In the genomic region with DNA sequence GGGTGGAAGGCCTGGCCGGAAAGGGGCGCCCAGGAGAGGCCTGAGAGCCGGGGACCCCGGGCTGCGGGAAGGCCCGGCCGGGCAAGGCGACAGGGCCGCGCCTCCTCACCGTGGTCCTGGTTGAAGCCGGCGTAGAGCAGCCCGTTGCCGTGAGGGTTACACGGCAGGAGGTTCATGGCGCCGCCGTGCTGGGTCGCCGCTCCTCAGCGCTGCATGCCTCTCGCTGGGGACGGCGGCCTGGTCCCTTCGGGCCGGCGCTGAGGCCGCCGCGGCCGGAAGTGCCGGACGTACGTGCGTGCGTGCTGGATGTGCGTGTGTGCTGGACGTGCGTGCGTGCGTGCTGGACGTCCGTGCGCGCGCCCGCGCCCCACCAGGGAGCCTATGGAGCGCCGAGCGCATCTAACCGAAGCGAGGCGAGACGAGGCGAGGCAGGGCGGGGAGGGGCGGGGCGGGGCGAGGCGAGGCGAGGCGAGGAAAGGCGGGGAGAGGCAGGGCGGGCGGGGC, we compare ENCODE assay signal across 1 cellular context.
A peak's percentile ranks its signal among the peaks of the same experiment; 100 is the strongest.
TF ChIP-seq lines count a peak whose summit lies in the region.

A gene (minus strand): TSS at position 280 of the 504 bp plus-strand sequence. CDS start 104 bp downstream, at position 176.

TF ChIP-seq in HEK293, 187 proteins besides CTCF, POLR2A, EP300 and RAD21 (continued from another document and continues in another):
- TF ChIP-seq, protein P1, sequence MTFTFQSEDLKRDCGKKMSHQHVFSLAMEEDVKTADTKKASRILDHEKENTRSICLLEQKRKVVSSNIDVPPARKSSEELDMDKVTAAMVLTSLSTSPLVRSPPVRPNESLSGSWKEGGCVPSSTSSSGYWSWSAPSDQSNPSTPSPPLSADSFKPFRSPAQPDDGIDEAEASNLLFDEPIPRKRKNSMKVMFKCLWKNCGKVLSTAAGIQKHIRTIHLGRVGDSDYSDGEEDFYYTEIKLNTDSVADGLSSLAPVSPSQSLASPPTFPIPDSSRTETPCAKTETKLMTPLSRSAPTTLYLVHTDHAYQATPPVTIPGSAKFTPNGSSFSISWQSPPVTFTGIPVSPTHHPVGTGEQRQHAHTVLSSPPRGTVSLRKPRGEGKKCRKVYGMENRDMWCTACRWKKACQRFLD (tag by site-specific recombination; IDR thresholded peaks at IDR 0.05) = no peak
- TF ChIP-seq ZNF121 (tag by site-specific recombination; IDR thresholded peaks at IDR 0.05) = no peak
- no peak for TF ChIP-seq HOXC10 (CRISPR knock-in tag; IDR thresholded peaks at IDR 0.05)
- TF ChIP-seq, protein P2, sequence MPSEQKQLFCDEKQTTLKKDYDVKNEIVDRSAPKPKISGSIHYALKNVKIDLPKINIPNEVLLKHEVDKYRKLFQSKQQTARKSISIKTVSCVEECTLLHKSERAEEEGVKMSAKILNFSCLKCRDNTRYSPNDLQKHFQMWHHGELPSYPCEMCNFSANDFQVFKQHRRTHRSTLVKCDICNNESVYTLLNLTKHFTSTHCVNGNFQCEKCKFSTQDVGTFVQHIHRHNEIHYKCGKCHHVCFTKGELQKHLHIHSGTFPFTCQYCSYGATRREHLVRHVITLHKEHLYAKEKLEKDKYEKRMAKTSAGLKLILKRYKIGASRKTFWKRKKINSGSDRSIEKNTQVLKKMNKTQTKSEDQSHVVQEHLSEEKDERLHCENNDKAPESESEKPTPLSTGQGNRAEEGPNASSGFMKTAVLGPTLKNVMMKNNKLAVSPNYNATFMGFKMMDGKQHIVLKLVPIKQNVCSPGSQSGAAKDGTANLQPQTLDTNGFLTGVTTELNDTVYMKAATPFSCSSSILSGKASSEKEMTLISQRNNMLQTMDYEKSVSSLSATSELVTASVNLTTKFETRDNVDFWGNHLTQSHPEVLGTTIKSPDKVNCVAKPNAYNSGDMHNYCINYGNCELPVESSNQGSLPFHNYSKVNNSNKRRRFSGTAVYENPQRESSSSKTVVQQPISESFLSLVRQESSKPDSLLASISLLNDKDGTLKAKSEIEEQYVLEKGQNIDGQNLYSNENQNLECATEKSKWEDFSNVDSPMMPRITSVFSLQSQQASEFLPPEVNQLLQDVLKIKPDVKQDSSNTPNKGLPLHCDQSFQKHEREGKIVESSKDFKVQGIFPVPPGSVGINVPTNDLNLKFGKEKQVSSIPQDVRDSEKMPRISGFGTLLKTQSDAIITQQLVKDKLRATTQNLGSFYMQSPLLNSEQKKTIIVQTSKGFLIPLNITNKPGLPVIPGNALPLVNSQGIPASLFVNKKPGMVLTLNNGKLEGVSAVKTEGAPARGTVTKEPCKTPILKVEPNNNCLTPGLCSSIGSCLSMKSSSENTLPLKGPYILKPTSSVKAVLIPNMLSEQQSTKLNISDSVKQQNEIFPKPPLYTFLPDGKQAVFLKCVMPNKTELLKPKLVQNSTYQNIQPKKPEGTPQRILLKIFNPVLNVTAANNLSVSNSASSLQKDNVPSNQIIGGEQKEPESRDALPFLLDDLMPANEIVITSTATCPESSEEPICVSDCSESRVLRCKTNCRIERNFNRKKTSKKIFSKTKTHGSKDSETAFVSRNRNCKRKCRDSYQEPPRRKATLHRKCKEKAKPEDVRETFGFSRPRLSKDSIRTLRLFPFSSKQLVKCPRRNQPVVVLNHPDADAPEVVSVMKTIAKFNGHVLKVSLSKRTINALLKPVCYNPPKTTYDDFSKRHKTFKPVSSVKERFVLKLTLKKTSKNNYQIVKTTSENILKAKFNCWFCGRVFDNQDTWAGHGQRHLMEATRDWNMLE (tag by site-specific recombination; conservative IDR thresholded peaks at IDR 0.05; ENCODE audit: low read depth) = 0 out of 2 replicates have a peak, but pooled peaks have one; percentile 33
- TF ChIP-seq ZNF555 (tag by site-specific recombination; conservative IDR thresholded peaks at IDR 0.05) = no peak
- TF ChIP-seq, protein P3, sequence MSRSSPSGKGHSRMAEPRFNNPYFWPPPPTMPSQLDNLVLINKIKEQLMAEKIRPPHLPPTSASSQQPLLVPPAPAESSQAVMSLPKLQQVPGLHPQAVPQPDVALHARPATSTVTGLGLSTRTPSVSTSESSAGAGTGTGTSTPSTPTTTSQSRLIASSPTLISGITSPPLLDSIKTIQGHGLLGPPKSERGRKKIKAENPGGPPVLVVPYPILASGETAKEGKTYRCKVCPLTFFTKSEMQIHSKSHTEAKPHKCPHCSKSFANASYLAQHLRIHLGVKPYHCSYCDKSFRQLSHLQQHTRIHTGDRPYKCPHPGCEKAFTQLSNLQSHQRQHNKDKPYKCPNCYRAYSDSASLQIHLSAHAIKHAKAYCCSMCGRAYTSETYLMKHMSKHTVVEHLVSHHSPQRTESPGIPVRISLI (tag by site-specific recombination; IDR thresholded peaks at IDR 0.05) = no peak
- no peak for TF ChIP-seq ZNF114 (tag by site-specific recombination; IDR thresholded peaks at IDR 0.05)
- no peak for TF ChIP-seq ZNF624 (tag by site-specific recombination; IDR thresholded peaks at IDR 0.05)
- no peak for TF ChIP-seq ZNF664 (tag by site-specific recombination; IDR thresholded peaks at IDR 0.05)
- TF ChIP-seq KLF1 (tag by site-specific recombination; IDR thresholded peaks at IDR 0.05) = peak; percentile 79
- TF ChIP-seq ZFP69B (tag by site-specific recombination; IDR thresholded peaks at IDR 0.05) = no peak; the same call in 1 of the 2 replicates
- TF ChIP-seq MEIS1 (CRISPR knock-in tag; IDR thresholded peaks at IDR 0.05; ENCODE audit: borderline replicate concordance) = no peak
- TF ChIP-seq ZNF146 (tag by site-specific recombination; IDR thresholded peaks at IDR 0.05) = no peak; the same call in 1 of the 2 replicates
- TF ChIP-seq TCF7L2 (IDR thresholded peaks at IDR 0.05; ENCODE audit: borderline replicate concordance, low read depth, low read length) = no peak
- no peak for TF ChIP-seq ZNF747 (tag by site-specific recombination; IDR thresholded peaks at IDR 0.05)
- TF ChIP-seq, protein P4, sequence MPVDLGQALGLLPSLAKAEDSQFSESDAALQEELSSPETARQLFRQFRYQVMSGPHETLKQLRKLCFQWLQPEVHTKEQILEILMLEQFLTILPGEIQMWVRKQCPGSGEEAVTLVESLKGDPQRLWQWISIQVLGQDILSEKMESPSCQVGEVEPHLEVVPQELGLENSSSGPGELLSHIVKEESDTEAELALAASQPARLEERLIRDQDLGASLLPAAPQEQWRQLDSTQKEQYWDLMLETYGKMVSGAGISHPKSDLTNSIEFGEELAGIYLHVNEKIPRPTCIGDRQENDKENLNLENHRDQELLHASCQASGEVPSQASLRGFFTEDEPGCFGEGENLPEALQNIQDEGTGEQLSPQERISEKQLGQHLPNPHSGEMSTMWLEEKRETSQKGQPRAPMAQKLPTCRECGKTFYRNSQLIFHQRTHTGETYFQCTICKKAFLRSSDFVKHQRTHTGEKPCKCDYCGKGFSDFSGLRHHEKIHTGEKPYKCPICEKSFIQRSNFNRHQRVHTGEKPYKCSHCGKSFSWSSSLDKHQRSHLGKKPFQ (tag by site-specific recombination; IDR thresholded peaks at IDR 0.05) = no peak
- 0 out of 2 replicates have a peak, but pooled peaks have one; percentile 19 for TF ChIP-seq GLI4 (tag by site-specific recombination; IDR thresholded peaks at IDR 0.05)
- TF ChIP-seq, protein P5, sequence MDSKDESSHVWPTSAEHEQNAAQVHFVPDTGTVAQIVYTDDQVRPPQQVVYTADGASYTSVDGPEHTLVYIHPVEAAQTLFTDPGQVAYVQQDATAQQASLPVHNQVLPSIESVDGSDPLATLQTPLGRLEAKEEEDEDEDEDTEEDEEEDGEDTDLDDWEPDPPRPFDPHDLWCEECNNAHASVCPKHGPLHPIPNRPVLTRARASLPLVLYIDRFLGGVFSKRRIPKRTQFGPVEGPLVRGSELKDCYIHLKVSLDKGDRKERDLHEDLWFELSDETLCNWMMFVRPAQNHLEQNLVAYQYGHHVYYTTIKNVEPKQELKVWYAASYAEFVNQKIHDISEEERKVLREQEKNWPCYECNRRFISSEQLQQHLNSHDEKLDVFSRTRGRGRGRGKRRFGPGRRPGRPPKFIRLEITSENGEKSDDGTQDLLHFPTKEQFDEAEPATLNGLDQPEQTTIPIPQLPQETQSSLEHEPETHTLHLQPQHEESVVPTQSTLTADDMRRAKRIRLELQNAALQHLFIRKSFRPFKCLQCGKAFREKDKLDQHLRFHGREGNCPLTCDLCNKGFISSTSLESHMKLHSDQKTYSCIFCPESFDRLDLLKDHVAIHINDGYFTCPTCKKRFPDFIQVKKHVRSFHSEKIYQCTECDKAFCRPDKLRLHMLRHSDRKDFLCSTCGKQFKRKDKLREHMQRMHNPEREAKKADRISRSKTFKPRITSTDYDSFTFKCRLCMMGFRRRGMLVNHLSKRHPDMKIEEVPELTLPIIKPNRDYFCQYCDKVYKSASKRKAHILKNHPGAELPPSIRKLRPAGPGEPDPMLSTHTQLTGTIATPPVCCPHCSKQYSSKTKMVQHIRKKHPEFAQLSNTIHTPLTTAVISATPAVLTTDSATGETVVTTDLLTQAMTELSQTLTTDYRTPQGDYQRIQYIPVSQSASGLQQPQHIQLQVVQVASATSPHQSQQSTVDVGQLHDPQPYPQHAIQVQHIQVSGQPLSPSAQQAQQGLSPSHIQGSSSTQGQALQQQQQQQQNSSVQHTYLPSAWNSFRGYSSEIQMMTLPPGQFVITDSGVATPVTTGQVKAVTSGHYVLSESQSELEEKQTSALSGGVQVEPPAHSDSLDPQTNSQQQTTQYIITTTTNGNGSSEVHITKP (tag by site-specific recombination; IDR thresholded peaks at IDR 0.05) = no peak
- TF ChIP-seq, protein P6, sequence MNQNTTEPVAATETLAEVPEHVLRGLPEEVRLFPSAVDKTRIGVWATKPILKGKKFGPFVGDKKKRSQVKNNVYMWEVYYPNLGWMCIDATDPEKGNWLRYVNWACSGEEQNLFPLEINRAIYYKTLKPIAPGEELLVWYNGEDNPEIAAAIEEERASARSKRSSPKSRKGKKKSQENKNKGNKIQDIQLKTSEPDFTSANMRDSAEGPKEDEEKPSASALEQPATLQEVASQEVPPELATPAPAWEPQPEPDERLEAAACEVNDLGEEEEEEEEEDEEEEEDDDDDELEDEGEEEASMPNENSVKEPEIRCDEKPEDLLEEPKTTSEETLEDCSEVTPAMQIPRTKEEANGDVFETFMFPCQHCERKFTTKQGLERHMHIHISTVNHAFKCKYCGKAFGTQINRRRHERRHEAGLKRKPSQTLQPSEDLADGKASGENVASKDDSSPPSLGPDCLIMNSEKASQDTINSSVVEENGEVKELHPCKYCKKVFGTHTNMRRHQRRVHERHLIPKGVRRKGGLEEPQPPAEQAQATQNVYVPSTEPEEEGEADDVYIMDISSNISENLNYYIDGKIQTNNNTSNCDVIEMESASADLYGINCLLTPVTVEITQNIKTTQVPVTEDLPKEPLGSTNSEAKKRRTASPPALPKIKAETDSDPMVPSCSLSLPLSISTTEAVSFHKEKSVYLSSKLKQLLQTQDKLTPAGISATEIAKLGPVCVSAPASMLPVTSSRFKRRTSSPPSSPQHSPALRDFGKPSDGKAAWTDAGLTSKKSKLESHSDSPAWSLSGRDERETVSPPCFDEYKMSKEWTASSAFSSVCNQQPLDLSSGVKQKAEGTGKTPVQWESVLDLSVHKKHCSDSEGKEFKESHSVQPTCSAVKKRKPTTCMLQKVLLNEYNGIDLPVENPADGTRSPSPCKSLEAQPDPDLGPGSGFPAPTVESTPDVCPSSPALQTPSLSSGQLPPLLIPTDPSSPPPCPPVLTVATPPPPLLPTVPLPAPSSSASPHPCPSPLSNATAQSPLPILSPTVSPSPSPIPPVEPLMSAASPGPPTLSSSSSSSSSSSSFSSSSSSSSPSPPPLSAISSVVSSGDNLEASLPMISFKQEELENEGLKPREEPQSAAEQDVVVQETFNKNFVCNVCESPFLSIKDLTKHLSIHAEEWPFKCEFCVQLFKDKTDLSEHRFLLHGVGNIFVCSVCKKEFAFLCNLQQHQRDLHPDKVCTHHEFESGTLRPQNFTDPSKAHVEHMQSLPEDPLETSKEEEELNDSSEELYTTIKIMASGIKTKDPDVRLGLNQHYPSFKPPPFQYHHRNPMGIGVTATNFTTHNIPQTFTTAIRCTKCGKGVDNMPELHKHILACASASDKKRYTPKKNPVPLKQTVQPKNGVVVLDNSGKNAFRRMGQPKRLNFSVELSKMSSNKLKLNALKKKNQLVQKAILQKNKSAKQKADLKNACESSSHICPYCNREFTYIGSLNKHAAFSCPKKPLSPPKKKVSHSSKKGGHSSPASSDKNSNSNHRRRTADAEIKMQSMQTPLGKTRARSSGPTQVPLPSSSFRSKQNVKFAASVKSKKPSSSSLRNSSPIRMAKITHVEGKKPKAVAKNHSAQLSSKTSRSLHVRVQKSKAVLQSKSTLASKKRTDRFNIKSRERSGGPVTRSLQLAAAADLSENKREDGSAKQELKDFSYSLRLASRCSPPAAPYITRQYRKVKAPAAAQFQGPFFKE (tag by site-specific recombination; IDR thresholded peaks at IDR 0.05; ENCODE audit: borderline replicate concordance) = no peak
- no peak for TF ChIP-seq ZNF169 (tag by site-specific recombination; IDR thresholded peaks at IDR 0.05)
- TF ChIP-seq, protein P7, sequence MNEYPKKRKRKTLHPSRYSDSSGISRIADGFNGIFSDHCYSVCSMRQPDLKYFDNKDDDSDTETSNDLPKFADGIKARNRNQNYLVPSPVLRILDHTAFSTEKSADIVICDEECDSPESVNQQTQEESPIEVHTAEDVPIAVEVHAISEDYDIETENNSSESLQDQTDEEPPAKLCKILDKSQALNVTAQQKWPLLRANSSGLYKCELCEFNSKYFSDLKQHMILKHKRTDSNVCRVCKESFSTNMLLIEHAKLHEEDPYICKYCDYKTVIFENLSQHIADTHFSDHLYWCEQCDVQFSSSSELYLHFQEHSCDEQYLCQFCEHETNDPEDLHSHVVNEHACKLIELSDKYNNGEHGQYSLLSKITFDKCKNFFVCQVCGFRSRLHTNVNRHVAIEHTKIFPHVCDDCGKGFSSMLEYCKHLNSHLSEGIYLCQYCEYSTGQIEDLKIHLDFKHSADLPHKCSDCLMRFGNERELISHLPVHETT (tag by site-specific recombination; IDR thresholded peaks at IDR 0.05) = no peak
- no peak for TF ChIP-seq ZNF501 (tag by site-specific recombination; IDR thresholded peaks at IDR 0.05)
- TF ChIP-seq, protein P8, sequence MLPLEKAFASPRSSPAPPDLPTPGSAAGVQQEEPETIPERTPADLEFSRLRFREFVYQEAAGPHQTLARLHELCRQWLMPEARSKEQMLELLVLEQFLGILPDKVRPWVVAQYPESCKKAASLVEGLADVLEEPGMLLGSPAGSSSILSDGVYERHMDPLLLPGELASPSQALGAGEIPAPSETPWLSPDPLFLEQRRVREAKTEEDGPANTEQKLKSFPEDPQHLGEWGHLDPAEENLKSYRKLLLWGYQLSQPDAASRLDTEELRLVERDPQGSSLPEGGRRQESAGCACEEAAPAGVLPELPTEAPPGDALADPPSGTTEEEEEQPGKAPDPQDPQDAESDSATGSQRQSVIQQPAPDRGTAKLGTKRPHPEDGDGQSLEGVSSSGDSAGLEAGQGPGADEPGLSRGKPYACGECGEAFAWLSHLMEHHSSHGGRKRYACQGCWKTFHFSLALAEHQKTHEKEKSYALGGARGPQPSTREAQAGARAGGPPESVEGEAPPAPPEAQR (tag by site-specific recombination; IDR thresholded peaks at IDR 0.05) = no peak
- TF ChIP-seq ZNF302 (tag by site-specific recombination; IDR thresholded peaks at IDR 0.05; ENCODE audit: low read depth) = no peak
- no peak; the same call in 1 of the 2 replicates for TF ChIP-seq ZSCAN16 (tag by site-specific recombination; IDR thresholded peaks at IDR 0.05)
- no peak for TF ChIP-seq MZF1 (tag by site-specific recombination; IDR thresholded peaks at IDR 0.05; ENCODE audit: borderline replicate concordance)
- TF ChIP-seq ZNF19 (tag by site-specific recombination; IDR thresholded peaks at IDR 0.05; ENCODE audit: low read depth) = no peak
- TF ChIP-seq ZNF354C (tag by site-specific recombination; IDR thresholded peaks at IDR 0.05; ENCODE audit: borderline replicate concordance, low read depth) = no peak
- TF ChIP-seq HOXA7 (CRISPR knock-in tag; IDR thresholded peaks at IDR 0.05; ENCODE audit: borderline replicate concordance) = no peak
